In the genomic region with DNA sequence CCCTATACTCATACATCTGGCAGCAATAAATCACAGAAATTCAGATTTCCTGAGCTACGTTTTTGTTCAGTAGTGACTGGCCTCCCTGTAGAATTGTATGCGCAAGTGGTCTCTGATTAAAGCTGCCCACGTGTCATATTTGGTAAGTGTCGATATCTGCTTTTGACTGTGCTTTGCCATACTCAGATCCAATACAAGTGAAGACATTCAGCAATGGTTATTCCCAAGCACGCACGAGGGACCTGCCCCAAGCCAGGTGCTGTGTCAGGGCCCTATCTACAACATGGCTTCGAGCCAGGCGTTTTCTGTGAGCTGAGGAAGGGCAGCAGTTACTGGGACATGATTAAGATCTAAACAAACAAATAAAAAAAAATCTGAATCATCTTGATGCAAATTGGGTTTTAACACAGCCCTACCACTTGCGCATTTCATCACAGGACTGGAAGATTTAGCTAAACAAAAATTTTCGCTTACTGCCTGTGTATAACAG, we compare ENCODE assay signal across 11 cellular contexts. TPM values are rescaled to one million over a fixed set of nuclear protein-coding genes. Genes with fewer than 3 reads are reported as not detected.
DNase-seq lines count a peak whose midpoint lies in the region; ATAC-seq, FAIRE-seq and TF ChIP-seq lines count a peak whose summit lies in the region.
"Had no signal": no experiment of that assay in that cellular context is flagged by ENCODE, and none has a peak within 500 bp of the region (broad histone marks: within the 10 kb centered on the region; RNA-seq: fewer than 3 reads in every experiment).

No MANE protein-coding gene starts in this region.

- CTCF ChIA-PET in activated naive CD4-positive, alpha-beta T cell treated with anti-CD3 and anti-CD28 coated beads for 36 hours (lab: Charles Lee): interaction anchor here (0.5 to 1.5 kb wide), 3 partner anchors 16 to 167 kb away, joined by 3 read pairs; no protein-coding TSS in a partner anchor

- H3K27ac Mint-ChIP-seq in activated naive CD4-positive, alpha-beta T cell treated with anti-CD3 and anti-CD28 coated beads for 36 hours: no peak overlapping the region

- ATAC-seq in gastroesophageal sphincter: no peak

- H3K9me3 Mint-ChIP-seq in activated naive CD4-positive, alpha-beta T cell treated with anti-CD3 and anti-CD28 coated beads for 36 hours: no peaks in the 10 kb centered on the region

- intact Hi-C loops in activated naive CD4-positive, alpha-beta T cell treated with anti-CD3 and anti-CD28 coated beads for 36 hours (cut with micrococcal nuclease): loop anchor here (10.0 kb wide), 1 partner anchor 659 kb away; no protein-coding TSS in a partner anchor

- FAIRE-seq in small intestine (lab: Jason Lieb, UNC): no peak
- FAIRE-seq: GM19239 had no signal

- no peak for TF ChIP-seq EP300 in gastroesophageal sphincter (IDR thresholded peaks at IDR 0.05)

- peaks cover 54% of the 10 kb centered on the region for H3K4me1 Mint-ChIP-seq in activated naive CD4-positive, alpha-beta T cell treated with anti-CD3 and anti-CD28 coated beads for 36 hours (ENCODE audit: low read depth)

- H3K9me3 ChIP-seq in small intestine (ENCODE audit: control insufficient read depth, low read depth) (no peaks in the 10 kb centered on the region), gastroesophageal sphincter (no peaks in the 10 kb centered on the region)

- TF ChIP-seq POLR2A in gastroesophageal sphincter (IDR thresholded peaks at IDR 0.05): no peak

- H3K36me3 Mint-ChIP-seq in activated naive CD4-positive, alpha-beta T cell treated with anti-CD3 and anti-CD28 coated beads for 36 hours (ENCODE audit: low read depth): peaks cover 31% of the 10 kb centered on the region

- H3K27me3 ChIP-seq in small intestine (ENCODE audit: control insufficient read depth in 2 of 2, insufficient read depth in 2 of 2, low read length in 2 of 2) (no peaks in the 10 kb centered on the region), gastroesophageal sphincter (no peaks in the 10 kb centered on the region)

- H3K4me3 ChIP-seq in epithelial cell of esophagus (ENCODE audit: low read length) (no peak overlapping the region), small intestine (ENCODE audit: low read depth in 1 of 2, low read length in 2 of 2) (no peak overlapping the region), gastroesophageal sphincter (no peak overlapping the region)

- TF ChIP-seq CTCF in epithelial cell of esophagus (IDR thresholded peaks at IDR 0.05; ENCODE audit: insufficient read depth, low read depth, low read length, missing control alignments) (no peak), gastroesophageal sphincter (IDR thresholded peaks at IDR 0.05) (no peak)

- no peak overlapping the region for H3K4me3 Mint-ChIP-seq in activated naive CD4-positive, alpha-beta T cell treated with anti-CD3 and anti-CD28 coated beads for 36 hours

- peak; percentile 52 for DNase-seq in activated naive CD4-positive, alpha-beta T cell treated with Interleukin-2 at 50 U/mL for 16 hours
- no peak for DNase-seq in activated naive CD4-positive, alpha-beta T cell treated with anti-CD3 and anti-CD28 coated beads for 36 hours
- DNase-seq in NCI-H774 (lab: John Stamatoyannopoulos, UW): peak; percentile 2
- peak; percentile 64 for DNase-seq in epithelial cell of esophagus (ENCODE audit: low read depth)
- peak; percentile 25 for DNase-seq in small intestine
- DNase-seq in SKM-1 (lab: John Stamatoyannopoulos, UW; ENCODE audit: unreplicated experiment): no peak
- DNase-seq in NCI-H1092 (lab: John Stamatoyannopoulos, UW): no peak
- DNase-seq: HCEC 1CT, MM.1S had no signal

- H3K36me3 ChIP-seq in small intestine (ENCODE audit: control insufficient read depth in 2 of 2, insufficient read depth in 2 of 2, low read length in 2 of 2): no peaks in the 10 kb centered on the region
- H3K36me3 ChIP-seq in gastroesophageal sphincter: peaks cover 0 to 13% of the 10 kb centered on the region in 2 donors

- H3K27me3 Mint-ChIP-seq in activated naive CD4-positive, alpha-beta T cell treated with anti-CD3 and anti-CD28 coated beads for 36 hours (ENCODE audit: low read depth): no peaks in the 10 kb centered on the region

- H3K4me1 ChIP-seq in small intestine (ENCODE audit: control insufficient read depth in 2 of 2, insufficient read depth in 1 of 2, low read depth in 1 of 2, low read length in 1 of 2) (peaks cover 0 to 7% of the 10 kb centered on the region in 2 donors), gastroesophageal sphincter (peaks cover 0 to 43% (median 0%) of the 10 kb centered on the region in 3 donors)

- 42 to 71% (median 50%) methylated on average over 10 of the region's 10 CpGs for WGBS in small intestine, 3 donors
- 75 to 77% methylated on average over 8 to 10 of the region's 10 CpGs for WGBS in gastroesophageal sphincter (ENCODE audit: low coverage in 1 of 2), 2 donors

- H3K27ac ChIP-seq in small intestine (ENCODE audit: low read depth in 1 of 2, low read length in 1 of 2) (no peak overlapping the region), gastroesophageal sphincter (no peak overlapping the region)

RNA-seq across cellular contexts. Expression of gene ICE2, which starts 47.2 kb away (rescaled TPM):
- 10 to 100 TPM; 75.2 to 76.7 TPM for total RNA-seq in activated naive CD4-positive, alpha-beta T cell treated with anti-CD3 and anti-CD28 coated beads for 36 hours
- polyA plus RNA-seq in small intestine: 10 to 100 TPM in 1 of 3 donors, 1 to 10 TPM in 2; 4.3 to 13.1 (median 6.9) TPM
- total RNA-seq in gastroesophageal sphincter: 10 to 100 TPM; 14.6 to 34.9 (median 23.8) TPM

Comparison
In these comparisons a context has a peak if more than half of its experiments do, and no peak if none do; other contexts are left out.
1. DNase-seq: peak in activated naive CD4-positive, alpha-beta T cell treated with Interleukin-2 at 50 U/mL for 16 hours (single experiment), NCI-H774 (single experiment), epithelial cell of esophagus (single experiment) and small intestine (single experiment); none in activated naive CD4-positive, alpha-beta T cell treated with anti-CD3 and anti-CD28 coated beads for 36 hours (single experiment), SKM-1 (single experiment) and NCI-H1092 (single experiment).